In the genomic region with DNA sequence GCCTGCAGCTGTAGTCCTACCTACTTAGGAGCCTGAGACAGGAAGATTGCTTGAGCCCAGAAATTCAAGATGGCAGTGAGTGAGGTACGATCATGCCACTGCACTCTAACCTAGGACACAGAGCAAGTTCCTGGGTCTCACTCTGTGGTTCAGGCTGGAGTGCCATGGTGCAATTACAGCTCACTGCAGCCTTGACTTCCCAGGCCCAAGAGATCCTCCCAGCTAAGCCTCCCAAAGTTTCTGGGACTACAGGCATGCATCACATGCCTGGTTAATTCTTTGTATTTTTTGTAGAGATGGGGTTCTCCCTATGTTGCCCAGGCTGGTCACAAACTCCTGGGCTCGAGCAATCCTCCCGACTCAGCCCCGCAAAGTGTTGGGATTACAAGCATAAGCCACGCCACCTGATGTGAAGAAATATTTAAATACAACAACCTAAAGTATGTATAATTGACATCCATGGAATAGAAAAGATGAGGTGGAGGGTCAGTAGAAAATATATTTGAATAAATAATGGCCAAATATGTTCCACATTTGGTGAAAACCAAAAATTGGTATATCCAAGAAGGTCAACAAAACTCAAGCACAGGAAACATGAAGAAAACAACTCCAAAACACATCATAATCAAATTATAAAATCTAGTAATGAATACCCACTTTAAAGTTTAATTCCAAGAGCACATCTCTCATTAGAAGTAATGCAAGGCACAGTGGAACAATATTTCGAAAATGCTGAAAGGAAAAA, we compare ENCODE assay signal across 10 cellular contexts. TPM values are rescaled to one million over a fixed set of nuclear protein-coding genes. Genes with fewer than 3 reads are reported as not detected.
"Had no signal": no experiment of that assay in that cellular context is flagged by ENCODE, and none has a peak within 500 bp of the region (broad histone marks: within the 10 kb centered on the region; RNA-seq: fewer than 3 reads in every experiment).

No MANE protein-coding gene starts in this region.

- FAIRE-seq: H1, H54, HepG2 had no signal

- H3K4me3 ChIP-seq: GM23338 had no signal

- ATAC-seq: GM23338, HepG2 had no signal

- H3K4me3 Mint-ChIP-seq: GM23338, H9, HFFc6 had no signal

- H3K27ac Mint-ChIP-seq: GM23338, H9, HFFc6 had no signal

- DNase-seq: H9, HCEC 1CT, HFFc6 had no signal

- H2AFZ ChIP-seq: GM23338 had no signal

- H3K4me2 ChIP-seq: GM23338 had no signal

- H3K9me3 Mint-ChIP-seq: GM23338, H9, HFFc6, IgD-negative memory B cell had no signal

- H3K36me3 Mint-ChIP-seq: IgD-negative memory B cell had no signal

- H3K4me1 Mint-ChIP-seq: GM23338, H9 had no signal

- H3K27ac ChIP-seq: HL-60 had no signal

RNA-seq across cellular contexts. Expression of a gene that starts 47.9 kb away (rescaled TPM):
- total RNA-seq: GM23338, H1, H9, HepG2, HFFc6, HT1080 had no signal
